10 cellular contexts compared by ENCODE assay signal in genomic region chr21:33261635-33262034, GRCh38. TPM values are rescaled to one million over a fixed set of nuclear protein-coding genes. Genes with fewer than 3 reads are reported as not detected.
DNase-seq lines count a peak whose midpoint lies in the region; ATAC-seq and TF ChIP-seq lines count a peak whose summit lies in the region.
"Had no signal": no experiment of that assay in that cellular context is flagged by ENCODE, and none has a peak within 500 bp of the region (broad histone marks: within the 10 kb centered on the region; RNA-seq: fewer than 3 reads in every experiment).

No MANE protein-coding gene starts in this region.

- no peak overlapping the region for H3K9ac ChIP-seq in SU-DHL-6 (ENCODE audit: low read length)

- H3F3A ChIP-seq in SU-DHL-6 (ENCODE audit: insufficient read depth) = peaks cover 33% of the 10 kb centered on the region

- H3K4me3 ChIP-seq in AG10803 (ENCODE audit: low read length) (no peak overlapping the region), SU-DHL-6 (ENCODE audit: insufficient read depth, low read length, poor library complexity, severe bottlenecking) (no peak overlapping the region), BE2C (ENCODE audit: low read depth, low read length) (no peak overlapping the region)
- H3K4me3 ChIP-seq: upper lobe of left lung had no signal

- H3K27ac ChIP-seq in SU-DHL-6 (ENCODE audit: low read depth, low read length) = peak overlapping the region; percentile 58; the same call in 1 of the 2 replicates

- no peak overlapping the region for H2AFZ ChIP-seq in SU-DHL-6 (ENCODE audit: low read depth, low read length, severe bottlenecking)

- H3K9me2 ChIP-seq in SU-DHL-6 (replicated peaks; ENCODE audit: insufficient read depth, low read length) = no peaks in the 10 kb centered on the region

- no peaks in the 10 kb centered on the region for H3K27me3 ChIP-seq in SU-DHL-6 (ENCODE audit: low read length)
- no peaks in the 10 kb centered on the region for H3K27me3 ChIP-seq in BE2C
- H3K27me3 ChIP-seq: upper lobe of left lung had no signal

- peaks cover 3% of the 10 kb centered on the region; the same call in 1 of the 2 replicates for H3K36me3 ChIP-seq in SU-DHL-6 (ENCODE audit: low read length)
- H3K36me3 ChIP-seq in BE2C = no peaks in the 10 kb centered on the region

- no peak overlapping the region for H3K4me2 ChIP-seq in SU-DHL-6 (ENCODE audit: low read depth, low read length, poor library complexity, severe bottlenecking)

- DNase-seq in AG10803 (ENCODE audit: low read depth) (peak; percentile 78), H4 (ENCODE audit: low spot score) (peak; percentile 66), glomerular visceral epithelial cell (ENCODE audit: extremely low spot score) (peak; percentile 74), NCI-H526 (lab: John Stamatoyannopoulos, UW) (no peak), NCI-H2171 (lab: John Stamatoyannopoulos, UW) (no peak), BE2C (no peak)
- DNase-seq: activated CD4-positive, CD25-positive, alpha-beta regulatory T cell treated with anti-CD3 and anti-CD28 coated beads, Interleukin-2, amount 50 U/mL, for 72 hours had no signal

- no peaks in the 10 kb centered on the region for H4K20me1 ChIP-seq in SU-DHL-6 (ENCODE audit: low read depth, low read length)

- ATAC-seq in HG02759 (IDR thresholded peaks at IDR 0.05; ENCODE audit: unreplicated experiment) = no peak

- H3K79me2 ChIP-seq in SU-DHL-6 (ENCODE audit: insufficient read depth, low read length) = peaks cover 3% of the 10 kb centered on the region; the same call in 1 of the 2 replicates

- no peak for TF ChIP-seq CTCF in AG10803 (conservative IDR thresholded peaks at IDR 0.05; ENCODE audit: low read length)
- no peak for TF ChIP-seq CTCF in SU-DHL-6 (IDR thresholded peaks at IDR 0.05; ENCODE audit: insufficient read depth, low read length, poor library complexity, severe bottlenecking)
- no peak for TF ChIP-seq CTCF in BE2C (IDR thresholded peaks at IDR 0.05; ENCODE audit: low read depth, low read length)

- H3K4me1 ChIP-seq in BE2C = no peaks in the 10 kb centered on the region

- H3K9me3 ChIP-seq in SU-DHL-6 (ENCODE audit: insufficient read depth, low read length) = no peaks in the 10 kb centered on the region
- H3K9me3 ChIP-seq in BE2C = no peaks in the 10 kb centered on the region
- H3K9me3 ChIP-seq: upper lobe of left lung had no signal

RNA-seq across cellular contexts. Expression of gene IL10RB, which starts 4.5 kb away (rescaled TPM):
- 107 and 111 TPM in 2 replicates for total RNA-seq in H4 (2014; rRNA removed; shearing (Covaris generic))
- polyA plus RNA-seq in BE2C (2012; ENCODE audit: insufficient read depth, insufficient read length, low read depth) = 7.2 TPM

RNA-seq across cellular contexts. Expression of gene IFNAR2, which starts 31.9 kb away (rescaled TPM):
- 7.9 and 11.5 TPM in 2 replicates for total RNA-seq in H4 (2014; rRNA removed; shearing (Covaris generic))
- 5.3 TPM for polyA plus RNA-seq in BE2C (2012; ENCODE audit: insufficient read depth, insufficient read length, low read depth)

Comparison
In these comparisons a context has a peak if more than half of its experiments do, and no peak if none do; other contexts are left out.
1. DNase-seq: peak in AG10803 (single experiment), H4 (single experiment) and glomerular visceral epithelial cell (single experiment); none in NCI-H526 (0 of 2), NCI-H2171 (single experiment) and BE2C (single experiment).